ENCODE assay signal across 13 cellular contexts in genomic region chr4:100079264-100079663, GRCh38.
"Had no signal": no experiment of that assay in that cellular context is flagged by ENCODE, and none has a peak within 500 bp of the region (broad histone marks: within the 10 kb centered on the region; RNA-seq: fewer than 3 reads in every experiment).

No MANE protein-coding gene starts in this region.

- H3K4me3 Mint-ChIP-seq: activated CD4-positive, alpha-beta memory T cell treated with anti-CD3 and anti-CD28 coated beads for 36 hours had no signal

- DNase-seq: activated CD4-positive, alpha-beta memory T cell treated with anti-CD3 and anti-CD28 coated beads for 36 hours; activated CD8-positive, alpha-beta memory T cell treated with anti-CD3 and anti-CD28 coated beads, Interleukin-2, amount 50 U/mL, for 48 hours; activated gamma-delta T cell treated with Interleukin-2 at 50 U/mL for 16 hours; central memory CD4-positive, alpha-beta T cell; effector memory CD4-positive, alpha-beta T cell; kidney; left ventricle myocardium superior; mesenchymal stem cell; SK-N-SH; trophoblast cell had no signal

- FAIRE-seq: kidney had no signal

- H3K27me3 ChIP-seq: gastroesophageal sphincter had no signal

- H3K36me3 ChIP-seq: gastroesophageal sphincter had no signal

- H3K4me3 ChIP-seq: gastroesophageal sphincter had no signal

- H3K27ac ChIP-seq: epithelial cell of prostate, gastroesophageal sphincter had no signal

- H3K9me3 Mint-ChIP-seq: activated CD4-positive, alpha-beta memory T cell treated with anti-CD3 and anti-CD28 coated beads for 36 hours had no signal

- ATAC-seq: gastroesophageal sphincter, left ventricle myocardium superior, Right ventricle myocardium inferior had no signal

- H3K4me1 ChIP-seq: gastroesophageal sphincter had no signal

- H3K4me2 ChIP-seq: SK-N-SH had no signal

- H3K9me3 ChIP-seq: gastroesophageal sphincter, SK-N-SH had no signal

- H3K36me3 Mint-ChIP-seq: activated CD4-positive, alpha-beta memory T cell treated with anti-CD3 and anti-CD28 coated beads for 36 hours had no signal

- H3K9ac ChIP-seq: SK-N-SH had no signal

- H3K27ac Mint-ChIP-seq: activated CD4-positive, alpha-beta memory T cell treated with anti-CD3 and anti-CD28 coated beads for 36 hours had no signal
